17 cellular contexts compared by ENCODE assay signal in the genomic region with DNA sequence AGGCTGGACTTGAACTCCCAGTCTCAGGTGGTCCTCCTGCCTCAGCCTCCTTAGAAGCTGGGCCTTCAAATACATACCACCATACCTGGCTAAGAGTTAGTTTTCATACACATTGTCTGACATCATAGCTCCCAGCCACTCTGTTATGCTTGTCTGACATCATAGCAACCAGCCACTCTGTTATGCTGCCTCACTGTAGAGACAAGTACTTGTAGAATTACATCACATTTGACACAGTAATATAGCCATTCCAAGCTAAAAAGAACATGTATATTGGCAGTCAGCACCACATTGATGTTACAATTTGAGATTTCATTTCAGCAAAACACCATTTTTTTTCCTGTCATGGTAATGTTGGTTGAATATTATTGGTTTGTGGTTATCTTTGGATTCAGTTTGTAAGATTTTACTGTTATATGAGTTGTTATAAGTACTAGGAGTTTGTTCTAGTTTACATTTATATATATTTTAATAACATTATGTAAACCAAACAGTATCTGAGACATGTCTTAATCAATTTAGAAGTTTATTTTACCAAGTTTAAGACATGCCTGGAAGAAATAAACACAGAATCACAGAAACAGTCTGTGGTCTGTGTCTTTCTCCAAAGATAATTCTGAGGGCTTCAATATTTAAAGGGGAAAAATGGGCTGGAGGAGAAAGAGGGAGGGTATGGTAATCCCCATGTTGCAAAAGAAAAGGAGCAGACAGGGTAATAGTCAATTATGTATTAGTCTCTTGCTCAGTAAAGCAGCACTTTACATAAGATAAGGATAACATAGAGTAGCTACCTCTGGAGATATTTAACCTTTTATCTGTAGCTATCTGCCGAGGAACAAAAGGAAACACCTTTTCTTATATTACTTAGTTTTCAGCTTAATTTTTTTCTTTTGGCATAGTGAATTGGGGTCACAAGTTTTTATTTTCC. TPM values are rescaled to one million over a fixed set of nuclear protein-coding genes. Genes with fewer than 3 reads are reported as not detected.
A peak's percentile ranks its signal among the peaks of the same experiment; 100 is the strongest.
DNase-seq lines count a peak whose midpoint lies in the region; ATAC-seq, FAIRE-seq and TF ChIP-seq lines count a peak whose summit lies in the region.
"Had no signal": no experiment of that assay in that cellular context is flagged by ENCODE, and none has a peak within 500 bp of the region (broad histone marks: within the 10 kb centered on the region; RNA-seq: fewer than 3 reads in every experiment).

No MANE protein-coding gene starts in this region.

- DNase-seq in HepG2 (ENCODE audit: low spot score), result no peak
- DNase-seq in right lobe of liver, result no peak
- DNase-seq in amniotic epithelial cell (ENCODE audit: low read depth), result peak; percentile 45
- DNase-seq in fibroblast of lung (ENCODE audit: low read depth in 2 of 2), result peak; percentile 52 to 93
- DNase-seq in smooth muscle cell (lab: John Stamatoyannopoulos, UW; ENCODE audit: unreplicated experiment), result no peak
- DNase-seq in transverse colon, result no peak
- no peak for DNase-seq in PC-9
- DNase-seq: activated CD8-positive, alpha-beta T cell treated with anti-CD3 and anti-CD28 coated beads, Interleukin-2, amount 10 ng/mL, durations not matched to agents 7 days and 5 days; GF-D8; left ventricle myocardium inferior; NCI-H146; psoas muscle; stimulated activated CD4-positive, alpha-beta T cell treated with anti-CD3 and anti-CD28 coated beads, Interleukin-15, amount 100 ng/mL, for 24 hours had no signal

- FAIRE-seq in HepG2 (lab: Jason Lieb, UNC), result no peak

- CTCF ChIA-PET in HepG2 (lab: Yijun Ruan, JAX; ENCODE audit: low intra/inter-chr PET ratio, low total read pairs), result no interaction called here
- CTCF ChIA-PET in PC-9 (lab: Charles Lee), result no interaction called here

- peaks cover 9% of the 10 kb centered on the region; the same call in 1 of the 2 replicates for H3K9me3 ChIP-seq in HepG2 (ENCODE audit: low read length)
- no peaks in the 10 kb centered on the region for H3K9me3 ChIP-seq in right lobe of liver
- no peaks in the 10 kb centered on the region for H3K9me3 ChIP-seq in fibroblast of lung (ENCODE audit: control insufficient read depth, insufficient read depth, low read depth, low read length)
- no peaks in the 10 kb centered on the region for H3K9me3 ChIP-seq in smooth muscle cell (replicated peaks; ENCODE audit: low read depth)
- H3K9me3 ChIP-seq in transverse colon, result peaks cover 15 to 18% of the 10 kb centered on the region in 2 donors
- 0 out of 2 replicates have a peak, but pooled peaks cover 11% of the 10 kb centered on the region for H3K9me3 ChIP-seq in PC-9 (ENCODE audit: insufficient read depth, low read depth)

- BruUV-seq in HepG2 (replicated peaks; lab: Mats Ljungman, UMichigan) (no TSS peak), PC-9 (replicated peaks; lab: Mats Ljungman, UMichigan) (no TSS peak)

- H3K4me2 ChIP-seq in HepG2 (ENCODE audit: low read depth, low read length) (no peak overlapping the region), fibroblast of lung (ENCODE audit: extremely low read depth, insufficient read depth, low read length) (no peak overlapping the region), smooth muscle cell (no peak overlapping the region), PC-9 (no peak overlapping the region)
- H3K4me2 ChIP-seq: KMS-11 had no signal

- 51% methylated on average over 1 of the region's 1 CpG for WGBS in HepG2 (ENCODE audit: low lambda C conversion rate)
- 30% methylated on average over 1 of the region's 1 CpG for WGBS in right lobe of liver (ENCODE audit: insufficient coverage, low coverage, low lambda C conversion rate, missing lambda C conversion rate)
- WGBS in smooth muscle cell (ENCODE audit: low lambda C conversion rate), result 20% methylated on average over 1 of the region's 1 CpG
- 0 to 33% methylated on average over 1 of the region's 1 CpG for WGBS in transverse colon (ENCODE audit: low coverage in 1 of 2), 2 donors

- in situ Hi-C loops in HepG2 (cut with HindIII; ENCODE audit: extremely low pct_ligation_motif_present, low pct_unique_long_range_greater_than_20kb), result no loop called here
- in situ Hi-C loops in transverse colon (cut with MboI; ENCODE audit: low pct_ligation_motif_present in 1 of 4, low pct_unique_long_range_greater_than_20kb in 1 of 4, low sequenced_read_pairs in 3 of 4), result no loop called here

- H3K4me3 ChIP-seq in HepG2 (replicated peaks in 1 of 3; ENCODE audit: insufficient read depth in 1 of 3, low read depth in 2 of 3, low read length in 3 of 3) (no peak overlapping the region), right lobe of liver (no peak overlapping the region), fibroblast of lung (replicated peaks in 1 of 4; ENCODE audit: control extremely low read depth in 1 of 4, insufficient read depth in 1 of 4, low read depth in 3 of 4, low read length in 4 of 4) (no peak overlapping the region), smooth muscle cell (no peak overlapping the region), transverse colon (no peak overlapping the region), PC-9 (no peak overlapping the region)
- H3K4me3 ChIP-seq: left ventricle myocardium inferior, psoas muscle, SK-N-MC had no signal

- H3K36me3 ChIP-seq in HepG2 (replicated peaks in 1 of 2; ENCODE audit: control insufficient read depth in 1 of 2, insufficient read depth in 2 of 2, low read length in 2 of 2), result no peaks in the 10 kb centered on the region
- H3K36me3 ChIP-seq in right lobe of liver, result no peaks in the 10 kb centered on the region
- H3K36me3 ChIP-seq in fibroblast of lung (ENCODE audit: control insufficient read depth, insufficient read depth, low read length), result no peaks in the 10 kb centered on the region
- peaks cover 4% of the 10 kb centered on the region for H3K36me3 ChIP-seq in smooth muscle cell (ENCODE audit: low read depth)
- no peaks in the 10 kb centered on the region for H3K36me3 ChIP-seq in transverse colon
- H3K36me3 ChIP-seq in PC-9 (ENCODE audit: low read depth), result no peaks in the 10 kb centered on the region

- H2AFZ ChIP-seq in HepG2 (ENCODE audit: low read length) (no peak overlapping the region), fibroblast of lung (ENCODE audit: low read length) (no peak overlapping the region), smooth muscle cell (ENCODE audit: low read depth) (no peak overlapping the region), PC-9 (no peak overlapping the region)

- H3F3A ChIP-seq in smooth muscle cell (ENCODE audit: low read depth) (no peaks in the 10 kb centered on the region), PC-9 (ENCODE audit: insufficient read depth, low read depth) (no peaks in the 10 kb centered on the region)

- no peaks in the 10 kb centered on the region for H3K9me2 ChIP-seq in PC-9 (ENCODE audit: insufficient read depth)

- no peak overlapping the region for H3K9ac ChIP-seq in HepG2 (ENCODE audit: insufficient read depth, low read depth, low read length)
- H3K9ac ChIP-seq in fibroblast of lung (ENCODE audit: insufficient read depth, low read length), result no peak overlapping the region
- H3K9ac ChIP-seq in smooth muscle cell (ENCODE audit: low read depth), result no peak overlapping the region
- H3K9ac ChIP-seq: KMS-11 had no signal

- TF ChIP-seq CTCF in HepG2 (CRISPR knock-in tag; IDR thresholded peaks at IDR 0.05) (no peak), right lobe of liver (IDR thresholded peaks at IDR 0.05) (no peak), fibroblast of lung (conservative IDR thresholded peaks at IDR 0.05 in 1 of 2, IDR thresholded peaks at IDR 0.05 in 1 of 2; ENCODE audit: low read depth in 1 of 2, low read length in 2 of 2) (no peak), smooth muscle cell (IDR thresholded peaks at IDR 0.05; ENCODE audit: borderline replicate concordance, insufficient read depth, poor library complexity, severe bottlenecking) (no peak), transverse colon (IDR thresholded peaks at IDR 0.05) (no peak), PC-9 (conservative IDR thresholded peaks at IDR 0.05) (no peak)

- no peak for ATAC-seq in HepG2
- ATAC-seq in right lobe of liver, result no peak
- no peak for ATAC-seq in GM19023 (IDR thresholded peaks at IDR 0.05; ENCODE audit: unreplicated experiment)
- ATAC-seq: activated CD8-positive, alpha-beta T cell treated with anti-CD3 and anti-CD28 coated beads, Interleukin-2, amount 10 ng/mL, durations not matched to agents 7 days and 5 days; esophagus mucosa; psoas muscle had no signal

- H3K27me3 ChIP-seq in HepG2 (ENCODE audit: control insufficient read depth in 1 of 2, insufficient read depth in 2 of 2, low read length in 2 of 2), result no peaks in the 10 kb centered on the region
- no peaks in the 10 kb centered on the region for H3K27me3 ChIP-seq in right lobe of liver
- H3K27me3 ChIP-seq in fibroblast of lung (ENCODE audit: control insufficient read depth, insufficient read depth, low read length), result no peaks in the 10 kb centered on the region
- no peaks in the 10 kb centered on the region for H3K27me3 ChIP-seq in smooth muscle cell (ENCODE audit: low read depth)
- no peaks in the 10 kb centered on the region for H3K27me3 ChIP-seq in transverse colon
- H3K27me3 ChIP-seq in PC-9 (ENCODE audit: insufficient read depth, low read depth), result no peaks in the 10 kb centered on the region

- no peak overlapping the region for H3K27ac ChIP-seq in HepG2 (ENCODE audit: extremely low read length, insufficient read depth, low read length)
- H3K27ac ChIP-seq in right lobe of liver, result no peak overlapping the region
- no peak overlapping the region for H3K27ac ChIP-seq in fibroblast of lung (ENCODE audit: insufficient read depth, low read length)
- H3K27ac ChIP-seq in smooth muscle cell (ENCODE audit: low read depth), result peak overlapping the region; percentile 13
- H3K27ac ChIP-seq in transverse colon, result no peak overlapping the region
- H3K27ac ChIP-seq in PC-9, result no peak overlapping the region
- H3K27ac ChIP-seq: KMS-11, left ventricle myocardium inferior, psoas muscle, SK-N-MC had no signal

- intact Hi-C loops in HepG2 (cut with micrococcal nuclease; ENCODE audit: unreplicated experiment) (no loop called here), right lobe of liver (cut with DNase I) (no loop called here), transverse colon (cut with DNase I; ENCODE audit: low total_unique reads) (no loop called here), PC-9 (cut with micrococcal nuclease; ENCODE audit: unreplicated experiment) (no loop called here)

- H3K79me2 ChIP-seq in HepG2 (ENCODE audit: insufficient read depth, low read length), result peaks cover under 1% of the 10 kb centered on the region
- no peaks in the 10 kb centered on the region for H3K79me2 ChIP-seq in fibroblast of lung (ENCODE audit: control insufficient read depth, insufficient read depth, low read length)
- peaks cover 20% of the 10 kb centered on the region for H3K79me2 ChIP-seq in smooth muscle cell (ENCODE audit: low read depth)
- H3K79me2 ChIP-seq in PC-9 (ENCODE audit: low read depth), result no peaks in the 10 kb centered on the region

- TF ChIP-seq RAD21 in HepG2 (CRISPR knock-in tag; IDR thresholded peaks at IDR 0.05), result no peak

- TF ChIP-seq POLR2A in HepG2 (IDR thresholded peaks at IDR 0.05; ENCODE audit: insufficient read depth in 1 of 2, low read depth in 2 of 2, low read length in 2 of 2) (no peak), right lobe of liver (IDR thresholded peaks at IDR 0.05) (no peak), transverse colon (IDR thresholded peaks at IDR 0.05) (no peak)

- peaks cover 7% of the 10 kb centered on the region; the same call in 1 of the 2 replicates for H3K4me1 ChIP-seq in HepG2 (ENCODE audit: insufficient read depth, low read length)
- H3K4me1 ChIP-seq in right lobe of liver, result peaks cover 0 to 2% (median 0%) of the 10 kb centered on the region in 4 donors
- no peaks in the 10 kb centered on the region for H3K4me1 ChIP-seq in fibroblast of lung (ENCODE audit: control insufficient read depth, extremely low read depth, insufficient read depth, low read length)
- peaks cover 19% of the 10 kb centered on the region for H3K4me1 ChIP-seq in smooth muscle cell (ENCODE audit: low read depth)
- H3K4me1 ChIP-seq in transverse colon, result no peaks in the 10 kb centered on the region
- H3K4me1 ChIP-seq in PC-9 (replicated peaks; ENCODE audit: insufficient read depth), result no peaks in the 10 kb centered on the region
- H3K4me1 ChIP-seq: psoas muscle had no signal

- TF ChIP-seq EP300 in HepG2 (IDR thresholded peaks at IDR 0.05; ENCODE audit: low read depth in 2 of 2, low read length in 2 of 2) (no peak), HepG2 (CRISPR knock-in tag; IDR thresholded peaks at IDR 0.05; ENCODE audit: borderline replicate concordance) (no peak), transverse colon (IDR thresholded peaks at IDR 0.05; ENCODE audit: low read depth) (no peak)

- POLR2A ChIA-PET in HepG2 (lab: Yijun Ruan, JAX) (no interaction called here), PC-9 (lab: Charles Lee; ENCODE audit: unreplicated experiment) (no interaction called here)

- H4K20me1 ChIP-seq in HepG2 (ENCODE audit: insufficient read depth, low read length), result no peaks in the 10 kb centered on the region
- H4K20me1 ChIP-seq in fibroblast of lung (ENCODE audit: control insufficient read depth, extremely low read depth, insufficient read depth, low read length), result no peaks in the 10 kb centered on the region
- H4K20me1 ChIP-seq in smooth muscle cell (ENCODE audit: low read depth), result peaks cover 10% of the 10 kb centered on the region
- no peaks in the 10 kb centered on the region for H4K20me1 ChIP-seq in PC-9 (ENCODE audit: insufficient read depth)

RNA-seq across cellular contexts. Expression of a gene that starts 43.0 kb away (rescaled TPM):
- total RNA-seq in HepG2 (2016; rRNA removed; fragmentation: Illumina TruSeq; extraction: Trizol), result 23.6 and 24.2 TPM in 2 replicates
- 8.5 and 8.7 TPM in 2 replicates for total RNA-seq in HepG2 (2016; cell fraction: cytosol; rRNA removed; fragmentation: Illumina TruSeq; extraction: Trizol; ENCODE audit: low read depth)
- 22.0 and 24.6 TPM in 2 replicates for total RNA-seq in HepG2 (2016; cell fraction: insoluble cytoplasmic fraction; rRNA removed; fragmentation: Illumina TruSeq; extraction: Trizol)
- total RNA-seq in HepG2 (2016; cell fraction: membrane; rRNA removed; fragmentation: Illumina TruSeq; extraction: Trizol), result 19.5 and 20.9 TPM in 2 replicates
- total RNA-seq in HepG2 (2016; cell fraction: nucleus; rRNA removed; fragmentation: Illumina TruSeq; extraction: Trizol), result 25.0 and 27.4 TPM in 2 replicates
- 14.8 and 22.3 TPM in 2 replicates for polyA plus RNA-seq in HepG2 (2011; rRNA removed)
- polyA plus RNA-seq in HepG2 (2011; cell fraction: cytosol; rRNA removed), result 8.3 and 15.5 TPM in 2 replicates
- 3.2 and 4.7 TPM in 2 replicates for polyA plus RNA-seq in HepG2 (2011; cell fraction: nucleus; rRNA removed)
- 13.5 and 14.3 TPM in 2 replicates for polyA plus RNA-seq in HepG2 (2012)
- polyA plus RNA-seq in HepG2 (2016; cell fraction: cytosol; fragmentation: Illumina TruSeq; extraction: Trizol; ENCODE audit: low read depth), result 2.4 and 2.7 TPM in 2 replicates
- 19.9 and 21.2 TPM in 2 replicates for polyA plus RNA-seq in HepG2 (2016; cell fraction: insoluble cytoplasmic fraction; fragmentation: Illumina TruSeq; extraction: Trizol; ENCODE audit: low read depth)
- 10.1 and 10.3 TPM in 2 replicates for polyA plus RNA-seq in HepG2 (2016; cell fraction: membrane; fragmentation: Illumina TruSeq; extraction: Trizol; ENCODE audit: low read depth)
- polyA plus RNA-seq in HepG2 (2016; cell fraction: nucleus; fragmentation: Illumina TruSeq; extraction: Trizol; ENCODE audit: insufficient read depth, low read depth), result 23.7 and 24.4 TPM in 2 replicates
- polyA minus RNA-seq in HepG2 (2011; rRNA and poly(A)+ RNA removed; ENCODE audit: low replicate concordance), result 26.4 and 36.0 TPM in 2 replicates
- 25.1 and 26.4 TPM in 2 replicates for polyA minus RNA-seq in HepG2 (2011; cell fraction: cytosol; rRNA and poly(A)+ RNA removed)
- 20.7 and 27.1 TPM in 2 replicates for polyA minus RNA-seq in HepG2 (2011; cell fraction: nucleus; rRNA and poly(A)+ RNA removed)
- total RNA-seq in right lobe of liver, result 10 to 100 TPM in 1 of 6 experiments, 1 to 10 TPM in 5; 5.9 to 10.0 (median 9.0) TPM
- 28.0 and 31.5 TPM in 2 replicates for total RNA-seq in fibroblast of lung
- 17.3 and 18.4 TPM in 2 replicates for polyA plus RNA-seq in fibroblast of lung
- polyA plus RNA-seq in fibroblast of lung (2012), result 11.7 and 13.9 TPM in 2 replicates
- 15.8 and 16.8 TPM in 2 replicates for polyA minus RNA-seq in fibroblast of lung (ENCODE audit: low replicate concordance)
- total RNA-seq in smooth muscle cell, result 27.6 and 33.8 TPM in 2 replicates
- polyA plus RNA-seq in smooth muscle cell, result 9.3 and 9.5 TPM in 2 replicates
- 100 to 1,000 TPM in 2 of 4 donors, 10 to 100 TPM in 1, 1 to 10 TPM in 1; 7.8 to 119 (median 75.3) TPM for total RNA-seq in transverse colon
- total RNA-seq in PC-9 (2021), result 10.4 and 16.8 TPM in 2 replicates

Comparison
In these comparisons a context has a peak if more than half of its experiments do, and no peak if none do; other contexts are left out.
1. DNase-seq: peak in amniotic epithelial cell (single experiment) and fibroblast of lung (2 of 2); none in HepG2 (single experiment), right lobe of liver (0 of 3), smooth muscle cell (single experiment), transverse colon (single experiment) and PC-9 (0 of 2).